ENCODE assay signal across 12 cellular contexts in genomic region chr1:109636201-109636952, GRCh38. TPM values are rescaled to one million over a fixed set of nuclear protein-coding genes. Genes with fewer than 3 reads are reported as not detected.
A peak's percentile ranks its signal among the peaks of the same experiment; 100 is the strongest.
DNase-seq lines count a peak whose midpoint lies in the region; ATAC-seq and TF ChIP-seq lines count a peak whose summit lies in the region.
"Had no signal": no experiment of that assay in that cellular context is flagged by ENCODE, and none has a peak within 500 bp of the region (broad histone marks: within the 10 kb centered on the region; RNA-seq: fewer than 3 reads in every experiment).

No MANE protein-coding gene starts in this region.

- no peak overlapping the region for H3K23ac ChIP-seq in neuronal stem cell (ENCODE audit: low read depth, low read length, poor library complexity)

- no peaks in the 10 kb centered on the region for H3K79me2 ChIP-seq in fibroblast of lung (ENCODE audit: control insufficient read depth, insufficient read depth, low read length)

- no peak overlapping the region for H2BK15ac ChIP-seq in neuronal stem cell (ENCODE audit: low read length)

- H2BK5ac ChIP-seq in neuronal stem cell (ENCODE audit: low read length): no peak overlapping the region

- TF ChIP-seq POLR2A in thyroid gland (IDR thresholded peaks at IDR 0.05) (no peak), erythroblast (IDR thresholded peaks at IDR 0.05; ENCODE audit: low read length) (no peak)

- H3K4ac ChIP-seq in neuronal stem cell (ENCODE audit: low read length): no peak overlapping the region

- no peak overlapping the region for H2BK120ac ChIP-seq in neuronal stem cell (ENCODE audit: low read depth, low read length)

- no peak overlapping the region for H3K4me3 Mint-ChIP-seq in activated CD8-positive, alpha-beta T cell treated with anti-CD3 and anti-CD28 coated beads for 36 hours
- H3K4me3 Mint-ChIP-seq: nephron progenitor cell had no signal

- H3K79me1 ChIP-seq in neuronal stem cell (ENCODE audit: low read depth, low read length): peaks cover 1% of the 10 kb centered on the region

- H3K9me3 Mint-ChIP-seq in activated CD8-positive, alpha-beta T cell treated with anti-CD3 and anti-CD28 coated beads for 36 hours: no peaks in the 10 kb centered on the region
- H3K9me3 Mint-ChIP-seq: nephron progenitor cell had no signal

- H3K4me1 ChIP-seq in fibroblast of lung (ENCODE audit: control insufficient read depth, extremely low read depth, insufficient read depth, low read length): peaks cover 10% of the 10 kb centered on the region
- peaks cover 6 to 17% of the 10 kb centered on the region in 2 donors for H3K4me1 ChIP-seq in neuronal stem cell (ENCODE audit: control insufficient read depth in 2 of 2, insufficient read depth in 1 of 2, low read depth in 1 of 2, low read length in 2 of 2)
- no peaks in the 10 kb centered on the region for H3K4me1 ChIP-seq in thyroid gland

- H4K20me1 ChIP-seq in fibroblast of lung (ENCODE audit: control insufficient read depth, extremely low read depth, insufficient read depth, low read length): no peaks in the 10 kb centered on the region

- H3K9me3 ChIP-seq in fibroblast of lung (ENCODE audit: control insufficient read depth, insufficient read depth, low read depth, low read length) (no peaks in the 10 kb centered on the region), neuronal stem cell (replicated peaks in 1 of 2; ENCODE audit: control insufficient read depth in 2 of 2, insufficient read depth in 1 of 2, low read depth in 1 of 2, low read length in 2 of 2) (no peaks in the 10 kb centered on the region), thyroid gland (no peaks in the 10 kb centered on the region)

- DNase-seq in EH (ENCODE audit: low read depth) (peak; percentile 74), NCI-H460 (ENCODE audit: extremely low read depth, low read depth) (peak; percentile 48), fibroblast of lung (ENCODE audit: low read depth in 2 of 2) (peak; percentile 47 to 62), neuronal stem cell (ENCODE audit: low spot score) (no peak), thyroid gland (no peak), erythroblast (lab: John Stamatoyannopoulos, UW) (no peak)
- DNase-seq in activated CD8-positive, alpha-beta T cell treated with anti-CD3 and anti-CD28 coated beads for 36 hours: no peak
- DNase-seq: DMS79, NCI-H2029, nephron progenitor cell had no signal

- H4K91ac ChIP-seq in neuronal stem cell (ENCODE audit: low read depth, low read length, poor library complexity): no peak overlapping the region

- H3K27me3 ChIP-seq in fibroblast of lung (ENCODE audit: control insufficient read depth, insufficient read depth, low read length) (no peaks in the 10 kb centered on the region), neuronal stem cell (ENCODE audit: control insufficient read depth in 3 of 3, insufficient read depth in 3 of 3, low read depth in 1 of 3, low read length in 3 of 3) (peaks cover 0 to 4% (median 0%) of the 10 kb centered on the region in 3 experiments), thyroid gland (no peaks in the 10 kb centered on the region)

- H3K27ac Mint-ChIP-seq in activated CD8-positive, alpha-beta T cell treated with anti-CD3 and anti-CD28 coated beads for 36 hours: no peak overlapping the region
- H3K27ac Mint-ChIP-seq: nephron progenitor cell had no signal

- peak overlapping the region; percentile 18 for H2BK12ac ChIP-seq in neuronal stem cell (ENCODE audit: low read length)

- H2AFZ ChIP-seq in fibroblast of lung (ENCODE audit: low read length) (no peak overlapping the region), neuronal stem cell (ENCODE audit: low read length) (peak overlapping the region; percentile 46)

- H3K4me3 ChIP-seq in fibroblast of lung (replicated peaks in 1 of 4; ENCODE audit: control extremely low read depth in 1 of 4, insufficient read depth in 1 of 4, low read depth in 3 of 4, low read length in 4 of 4): no peak overlapping the region
- no peak overlapping the region for H3K4me3 ChIP-seq in neuronal stem cell (ENCODE audit: low read length in 2 of 2)
- H3K4me3 ChIP-seq in thyroid gland (replicated peaks in 1 of 3): no peak overlapping the region

- no peak overlapping the region for H3K14ac ChIP-seq in neuronal stem cell (ENCODE audit: low read length)

- H3K27ac ChIP-seq in fibroblast of lung (ENCODE audit: insufficient read depth, low read length): no peak overlapping the region
- H3K27ac ChIP-seq in neuronal stem cell (replicated peaks; ENCODE audit: low read length): no peak overlapping the region
- no peak overlapping the region for H3K27ac ChIP-seq in thyroid gland

- WGBS in neuronal stem cell (ENCODE audit: extremely low coverage in 2 of 2, insufficient read length in 2 of 2, insufficient replicate concordance in 1 of 2), 2 donors: no CpG with 5 or more reads among the region's 9 CpGs
- WGBS in thyroid gland, 2 donors: 58 to 75% methylated on average over 5 to 9 of the region's 9 CpGs

- POLR2A ChIA-PET in activated CD8-positive, alpha-beta T cell treated with anti-CD3 and anti-CD28 coated beads for 36 hours (lab: Charles Lee): interaction anchor here (0.7 kb wide), 1 partner anchor 8 kb away, joined by 4 read pairs; no protein-coding TSS in a partner anchor

- no peak overlapping the region for H4K8ac ChIP-seq in neuronal stem cell (ENCODE audit: low read depth, low read length)

- H3K4me2 ChIP-seq in fibroblast of lung (ENCODE audit: extremely low read depth, insufficient read depth, low read length) (peak overlapping the region; percentile 23), neuronal stem cell (ENCODE audit: insufficient read depth, low read length, poor library complexity, severe bottlenecking) (no peak overlapping the region)

- H3K9ac ChIP-seq in fibroblast of lung (ENCODE audit: insufficient read depth, low read length): no peak overlapping the region
- no peak overlapping the region for H3K9ac ChIP-seq in neuronal stem cell (ENCODE audit: low read depth, low read length, poor library complexity)

- no peaks in the 10 kb centered on the region for H3K27me3 Mint-ChIP-seq in activated CD8-positive, alpha-beta T cell treated with anti-CD3 and anti-CD28 coated beads for 36 hours

- no peak overlapping the region for H2AK5ac ChIP-seq in neuronal stem cell (ENCODE audit: low read depth, low read length)

- CTCF ChIA-PET in activated CD8-positive, alpha-beta T cell treated with anti-CD3 and anti-CD28 coated beads for 36 hours (lab: Charles Lee): interaction anchor here (1.1 to 18.5 kb wide), 14 partner anchors 15 to 424 kb away, joined by 3 to 294 read pairs (median 6); partner anchors contain the start of genes AHCYL1, AMPD2, GNAI3 and GPR61

- H3K18ac ChIP-seq in neuronal stem cell (ENCODE audit: low read length): no peak overlapping the region

- no peak for ATAC-seq in GM18511 (IDR thresholded peaks at IDR 0.05; ENCODE audit: unreplicated experiment)
- no peak for ATAC-seq in activated CD8-positive, alpha-beta T cell treated with anti-CD3 and anti-CD28 coated beads for 36 hours

- H3K36me3 ChIP-seq in fibroblast of lung (ENCODE audit: control insufficient read depth, insufficient read depth, low read length) (peaks cover 7% of the 10 kb centered on the region), neuronal stem cell (replicated peaks in 1 of 2; ENCODE audit: control insufficient read depth in 2 of 2, insufficient read depth in 2 of 2, low read length in 2 of 2) (peaks cover 2 to 8% of the 10 kb centered on the region in 2 donors), thyroid gland (peaks cover 0 to 4% of the 10 kb centered on the region in 2 donors)

- intact Hi-C loops in activated CD8-positive, alpha-beta T cell treated with anti-CD3 and anti-CD28 coated beads for 36 hours (cut with micrococcal nuclease): no loop called here
- intact Hi-C loops in thyroid gland (cut with DNase I): loop anchor here (10.0 kb wide), 1 partner anchor 562 kb away; the partner anchor contains the start of gene TAF13

- H3K4me1 Mint-ChIP-seq in activated CD8-positive, alpha-beta T cell treated with anti-CD3 and anti-CD28 coated beads for 36 hours (ENCODE audit: low read depth): peaks cover 14% of the 10 kb centered on the region

- TF ChIP-seq CTCF in fibroblast of lung (conservative IDR thresholded peaks at IDR 0.05 in 1 of 2, IDR thresholded peaks at IDR 0.05 in 1 of 2; ENCODE audit: low read depth in 1 of 2, low read length in 2 of 2) (no peak), thyroid gland (IDR thresholded peaks at IDR 0.05) (no peak)
- no peak for TF ChIP-seq CTCF in activated CD8-positive, alpha-beta T cell treated with anti-CD3 and anti-CD28 coated beads for 36 hours (IDR thresholded peaks at IDR 0.05)

- H3K36me3 Mint-ChIP-seq in activated CD8-positive, alpha-beta T cell treated with anti-CD3 and anti-CD28 coated beads for 36 hours (ENCODE audit: low read depth): peaks cover 2% of the 10 kb centered on the region

RNA-seq across cellular contexts. Expression of gene AMPD2, which starts 16.7 kb away (rescaled TPM):
- 33.3 and 39.5 TPM in 2 replicates for total RNA-seq in NCI-H460 (2014; rRNA removed; shearing (Covaris generic))
- polyA plus RNA-seq in NCI-H460 (2014; cell fraction: nucleus; rRNA removed): 217 and 225 TPM in 2 replicates
- total RNA-seq in fibroblast of lung (40.6 and 51.9 TPM in 2 replicates), thyroid gland (10 to 100 TPM; 31.2 to 74.8 (median 46.8) TPM)
- 23.0 and 31.1 TPM in 2 replicates for polyA plus RNA-seq in fibroblast of lung
- 35.9 and 47.2 TPM in 2 replicates for polyA plus RNA-seq in fibroblast of lung (2012)
- 121 and 148 TPM in 2 replicates for polyA minus RNA-seq in fibroblast of lung (ENCODE audit: low replicate concordance)
- 36.2 TPM for polyA plus RNA-seq in neuronal stem cell (2013, experiment 1 of 2)
- polyA plus RNA-seq in neuronal stem cell (2013, experiment 2 of 2): 34.6 TPM
- 100 to 1,000 TPM; 107 to 119 TPM for total RNA-seq in activated CD8-positive, alpha-beta T cell treated with anti-CD3 and anti-CD28 coated beads for 36 hours

RNA-seq across cellular contexts. Expression of gene GNAT2, which starts 17.0 kb away (rescaled TPM):
- not detected in 2 replicates for total RNA-seq in NCI-H460 (2014; rRNA removed; shearing (Covaris generic))
- polyA plus RNA-seq in NCI-H460 (2014; cell fraction: nucleus; rRNA removed): not detected in 2 replicates
- total RNA-seq in fibroblast of lung (under 0.01 and 0.17 TPM in 2 replicates), thyroid gland (not detected)
- 0.22 and 0.35 TPM in 2 replicates for polyA plus RNA-seq in fibroblast of lung
- 0.14 and 0.24 TPM in 2 replicates for polyA plus RNA-seq in fibroblast of lung (2012)
- polyA minus RNA-seq in fibroblast of lung (ENCODE audit: low replicate concordance): not detected in 2 replicates
- polyA plus RNA-seq in neuronal stem cell (2013, experiment 1 of 2): not detected
- polyA plus RNA-seq in neuronal stem cell (2013, experiment 2 of 2): not detected
- total RNA-seq in activated CD8-positive, alpha-beta T cell treated with anti-CD3 and anti-CD28 coated beads for 36 hours: under 1 TPM; 0.81 to 0.88 TPM
- total RNA-seq: T-helper 1 cell treated with Interleukin-12 subunit alpha and Interleukin-12 subunit beta and Interleukin-4 antibody, amounts not matched to agents 30 ng/mL and 1 ng/mL, for 36 hours had no signal

RNA-seq across cellular contexts. Expression of gene GSTM4, which starts 19.5 kb away (rescaled TPM):
- 25.5 and 33.5 TPM in 2 replicates for total RNA-seq in NCI-H460 (2014; rRNA removed; shearing (Covaris generic))
- 44.1 and 57.5 TPM in 2 replicates for polyA plus RNA-seq in NCI-H460 (2014; cell fraction: nucleus; rRNA removed)
- total RNA-seq in fibroblast of lung (10.5 and 17.7 TPM in 2 replicates), thyroid gland (10 to 100 TPM; 30.8 to 68.8 (median 43.7) TPM)
- polyA plus RNA-seq in fibroblast of lung: 30.5 and 30.8 TPM in 2 replicates
- polyA plus RNA-seq in fibroblast of lung (2012): 21.0 and 22.3 TPM in 2 replicates
- polyA minus RNA-seq in fibroblast of lung (ENCODE audit: low replicate concordance): 13.1 and 43.1 TPM in 2 replicates
- 18.1 TPM for polyA plus RNA-seq in neuronal stem cell (2013, experiment 1 of 2)
- 18.1 TPM for polyA plus RNA-seq in neuronal stem cell (2013, experiment 2 of 2)
- 10 to 100 TPM in 1 of 2 experiments, 1 to 10 TPM in 1; 8.3 to 10.5 TPM for total RNA-seq in activated CD8-positive, alpha-beta T cell treated with anti-CD3 and anti-CD28 coated beads for 36 hours

RNA-seq across cellular contexts. Expression of gene GSTM2, which starts 31.5 kb away (rescaled TPM):
- total RNA-seq in NCI-H460 (2014; rRNA removed; shearing (Covaris generic)): 9.8 and 11.8 TPM in 2 replicates
- 45.4 and 54.5 TPM in 2 replicates for polyA plus RNA-seq in NCI-H460 (2014; cell fraction: nucleus; rRNA removed)
- total RNA-seq in fibroblast of lung (21.1 and 28.2 TPM in 2 replicates), thyroid gland (10 to 100 TPM; 37.1 to 73.6 (median 62.3) TPM)
- 67.7 and 71.1 TPM in 2 replicates for polyA plus RNA-seq in fibroblast of lung
- polyA plus RNA-seq in fibroblast of lung (2012): 64.8 and 66.5 TPM in 2 replicates
- 19.1 and 39.5 TPM in 2 replicates for polyA minus RNA-seq in fibroblast of lung (ENCODE audit: low replicate concordance)
- 54.2 TPM for polyA plus RNA-seq in neuronal stem cell (2013, experiment 1 of 2)
- polyA plus RNA-seq in neuronal stem cell (2013, experiment 2 of 2): 51.8 TPM
- total RNA-seq in activated CD8-positive, alpha-beta T cell treated with anti-CD3 and anti-CD28 coated beads for 36 hours: 10 to 100 TPM; 13.6 to 16.2 TPM

RNA-seq across cellular contexts. Expression of gene GSTM1, which starts 51.2 kb away (rescaled TPM):
- 67.1 and 68.9 TPM in 2 replicates for total RNA-seq in NCI-H460 (2014; rRNA removed; shearing (Covaris generic))
- 65.4 and 75.2 TPM in 2 replicates for polyA plus RNA-seq in NCI-H460 (2014; cell fraction: nucleus; rRNA removed)
- total RNA-seq in fibroblast of lung: 14.4 TPM in 1 of 2 replicates, not detected in the other
- 0.55 and 38.0 TPM in 2 replicates for polyA plus RNA-seq in fibroblast of lung
- polyA plus RNA-seq in fibroblast of lung (2012): 0.22 and 37.0 TPM in 2 replicates
- 40.4 TPM in 1 of 2 replicates, not detected in the other for polyA minus RNA-seq in fibroblast of lung (ENCODE audit: low replicate concordance)
- polyA plus RNA-seq in neuronal stem cell (2013, experiment 1 of 2): 54.3 TPM
- 55.1 TPM for polyA plus RNA-seq in neuronal stem cell (2013, experiment 2 of 2)
- 10 to 100 TPM; 47.9 to 49.6 TPM for total RNA-seq in activated CD8-positive, alpha-beta T cell treated with anti-CD3 and anti-CD28 coated beads for 36 hours
- total RNA-seq in thyroid gland: 10 to 100 TPM in 1 of 4 donors, not detected in 3; 23.4 TPM

Comparison
In these comparisons a context has a peak if more than half of its experiments do, and no peak if none do; other contexts are left out.
1. DNase-seq: peak in EH (single experiment), NCI-H460 (single experiment) and fibroblast of lung (2 of 2); none in neuronal stem cell (single experiment), activated CD8-positive, alpha-beta T cell treated with anti-CD3 and anti-CD28 coated beads for 36 hours (single experiment), thyroid gland (0 of 2) and erythroblast (0 of 2).